Comparison of ENCODE assay signal across 18 cellular contexts in the genomic region with DNA sequence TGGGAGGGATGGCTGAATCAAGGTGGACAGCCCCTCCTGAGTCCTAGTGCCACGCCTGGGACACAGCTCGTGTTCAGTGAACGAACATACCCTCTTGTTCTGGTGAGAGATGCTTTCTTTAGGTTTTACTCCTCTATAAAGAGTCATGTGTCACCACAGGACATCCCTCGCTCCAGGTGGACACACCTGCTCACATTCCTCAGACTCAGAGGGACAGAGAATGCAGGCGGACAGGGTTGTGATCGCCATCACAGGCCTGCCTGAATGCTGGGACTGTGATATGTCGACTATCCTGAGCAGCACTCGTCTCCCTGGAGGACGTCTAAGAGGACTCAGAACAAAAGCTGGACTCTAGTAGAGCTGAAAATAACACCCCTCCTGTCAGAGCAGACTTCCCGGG.
DNase-seq lines count a peak whose midpoint lies in the region; ATAC-seq, FAIRE-seq and TF ChIP-seq lines count a peak whose summit lies in the region.
"Had no signal": no experiment of that assay in that cellular context is flagged by ENCODE, and none has a peak within 500 bp of the region (broad histone marks: within the 10 kb centered on the region; RNA-seq: fewer than 3 reads in every experiment).

No MANE protein-coding gene starts in this region.

- CTCF ChIA-PET in H1 (lab: Charles Lee; ENCODE audit: partially characterized antibody), result interaction anchor here (1.4 to 1.9 kb wide), 2 partner anchors 26 to 36 kb away, joined by 3 to 4 read pairs; no protein-coding TSS in a partner anchor

- H3K23ac ChIP-seq in H1 (ENCODE audit: insufficient read length), result no peak overlapping the region
- H3K23ac ChIP-seq in mesendoderm (ENCODE audit: low read length), result no peak overlapping the region

- H3K4ac ChIP-seq in H1 (replicated peaks; ENCODE audit: insufficient read length, low read depth, low read length), result no peak overlapping the region
- H3K4ac ChIP-seq in mesendoderm (ENCODE audit: low read depth, low read length), result no peak overlapping the region

- peak overlapping the region; percentile 32 for H3K4me3 Mint-ChIP-seq in activated naive CD8-positive, alpha-beta T cell treated with anti-CD3 and anti-CD28 coated beads for 36 hours
- H3K4me3 Mint-ChIP-seq in activated naive CD8-positive, alpha-beta T cell treated with anti-CD3 and anti-CD28 coated beads, Interleukin-2, amount 50 U/mL, for 24 hours, result no peak overlapping the region
- no peak overlapping the region for H3K4me3 Mint-ChIP-seq in type B pancreatic cell

- H3K9me3 Mint-ChIP-seq in activated naive CD8-positive, alpha-beta T cell treated with anti-CD3 and anti-CD28 coated beads for 36 hours, result no peaks in the 10 kb centered on the region
- H3K9me3 Mint-ChIP-seq in activated naive CD8-positive, alpha-beta T cell treated with anti-CD3 and anti-CD28 coated beads, Interleukin-2, amount 50 U/mL, for 24 hours, result no peaks in the 10 kb centered on the region
- no peaks in the 10 kb centered on the region for H3K9me3 Mint-ChIP-seq in type B pancreatic cell
- H3K9me3 Mint-ChIP-seq: CD14-positive monocyte had no signal

- no peak for ATAC-seq in activated naive CD8-positive, alpha-beta T cell treated with anti-CD3 and anti-CD28 coated beads, Interleukin-2, amount 50 U/mL, for 24 hours
- ATAC-seq in HG02870 (IDR thresholded peaks at IDR 0.05; ENCODE audit: unreplicated experiment), result peak; percentile 21

- H3K9ac ChIP-seq in H1 (replicated peaks in 1 of 4; ENCODE audit: extremely low read depth in 1 of 4, low read depth in 3 of 4, low read length in 3 of 4) (no peak overlapping the region), mesendoderm (ENCODE audit: low read length) (no peak overlapping the region)

- H3K27ac ChIP-seq in H1 (ENCODE audit: low read depth, low read length) (no peak overlapping the region), mesendoderm (ENCODE audit: low read depth, low read length) (no peak overlapping the region)

- H3K18ac ChIP-seq in H1 (ENCODE audit: extremely low read depth, low read length), result no peak overlapping the region
- no peak overlapping the region for H3K18ac ChIP-seq in mesendoderm (ENCODE audit: low read length)

- H3K4me3 ChIP-seq in H1 (ENCODE audit: extremely low read depth in 1 of 4, insufficient read depth in 2 of 4, low read depth in 3 of 4, low read length in 4 of 4) (no peak overlapping the region), mesendoderm (ENCODE audit: low read length) (no peak overlapping the region)

- H3K79me2 ChIP-seq in H1 (ENCODE audit: control insufficient read depth in 1 of 2, insufficient read depth in 2 of 2, low read length in 2 of 2), result no peaks in the 10 kb centered on the region
- H3K79me2 ChIP-seq in mesendoderm (ENCODE audit: control insufficient read depth, insufficient read depth, low read length), result no peaks in the 10 kb centered on the region

- no peaks in the 10 kb centered on the region for H3K27me3 ChIP-seq in H1 (replicated peaks in 1 of 4; ENCODE audit: control insufficient read depth in 3 of 4, extremely low read depth in 1 of 4, insufficient read depth in 3 of 4, low read length in 3 of 4)
- no peaks in the 10 kb centered on the region for H3K27me3 ChIP-seq in mesendoderm (ENCODE audit: insufficient read depth, low read length, poor library complexity)

- H2BK120ac ChIP-seq in H1 (replicated peaks; ENCODE audit: low read depth, low read length), result no peak overlapping the region
- no peak overlapping the region for H2BK120ac ChIP-seq in mesendoderm (ENCODE audit: low read depth, low read length)

- H4K8ac ChIP-seq in H1 (ENCODE audit: extremely low read depth, insufficient read depth, low read length) (no peak overlapping the region), mesendoderm (ENCODE audit: low read depth, low read length) (no peak overlapping the region)

- POLR2A ChIA-PET in H1 (lab: Charles Lee; ENCODE audit: partially characterized antibody), result interaction anchor here (1.2 kb wide), 1 partner anchor 21 kb away, joined by 3 read pairs; no protein-coding TSS in a partner anchor

- H2BK15ac ChIP-seq in H1 (ENCODE audit: low read length) (no peak overlapping the region), mesendoderm (replicated peaks; ENCODE audit: low read depth) (no peak overlapping the region)

- H3K4me1 Mint-ChIP-seq in activated naive CD8-positive, alpha-beta T cell treated with anti-CD3 and anti-CD28 coated beads for 36 hours, result peaks cover 18% of the 10 kb centered on the region
- H3K4me1 Mint-ChIP-seq in activated naive CD8-positive, alpha-beta T cell treated with anti-CD3 and anti-CD28 coated beads, Interleukin-2, amount 50 U/mL, for 24 hours, result peaks cover 6% of the 10 kb centered on the region
- no peaks in the 10 kb centered on the region for H3K4me1 Mint-ChIP-seq in type B pancreatic cell (ENCODE audit: unreplicated experiment)

- H2AFZ ChIP-seq in H1 (ENCODE audit: low read length), result no peak overlapping the region

- no peak overlapping the region for H3K4me2 ChIP-seq in H1 (ENCODE audit: insufficient read depth in 1 of 2, low read depth in 2 of 2, low read length in 2 of 2)
- no peak overlapping the region for H3K4me2 ChIP-seq in mesendoderm (ENCODE audit: low read length)

- no peak overlapping the region for H2BK12ac ChIP-seq in H1 (ENCODE audit: low read depth, low read length)

- H3K36me3 Mint-ChIP-seq in activated naive CD8-positive, alpha-beta T cell treated with anti-CD3 and anti-CD28 coated beads for 36 hours, result peaks cover 4% of the 10 kb centered on the region
- no peaks in the 10 kb centered on the region for H3K36me3 Mint-ChIP-seq in activated naive CD8-positive, alpha-beta T cell treated with anti-CD3 and anti-CD28 coated beads, Interleukin-2, amount 50 U/mL, for 24 hours (ENCODE audit: low read depth)
- no peaks in the 10 kb centered on the region for H3K36me3 Mint-ChIP-seq in type B pancreatic cell
- H3K36me3 Mint-ChIP-seq: CD14-positive monocyte had no signal

- no peaks in the 10 kb centered on the region for H3K9me3 ChIP-seq in H1 (ENCODE audit: insufficient read depth in 2 of 2, low read depth in 1 of 2, low read length in 1 of 2)

- no peak for TF ChIP-seq POLR2A in H1 (IDR thresholded peaks at IDR 0.05; ENCODE audit: control extremely low read depth in 1 of 2, low read depth in 2 of 2, low read length in 2 of 2)

- no peaks in the 10 kb centered on the region for H3K79me1 ChIP-seq in H1 (ENCODE audit: low read depth, low read length)
- no peaks in the 10 kb centered on the region for H3K79me1 ChIP-seq in mesendoderm (ENCODE audit: low read length)

- peak overlapping the region; percentile 58 for H3K27ac Mint-ChIP-seq in activated naive CD8-positive, alpha-beta T cell treated with anti-CD3 and anti-CD28 coated beads for 36 hours
- no peak overlapping the region for H3K27ac Mint-ChIP-seq in activated naive CD8-positive, alpha-beta T cell treated with anti-CD3 and anti-CD28 coated beads, Interleukin-2, amount 50 U/mL, for 24 hours
- H3K27ac Mint-ChIP-seq in type B pancreatic cell, result peak overlapping the region; percentile 73
- H3K27ac Mint-ChIP-seq: CD14-positive monocyte had no signal

- TF ChIP-seq RAD21 in H1 (IDR thresholded peaks at IDR 0.05 in 1 of 2, conservative IDR thresholded peaks at IDR 0.05 in 1 of 2; ENCODE audit: low read depth in 2 of 2, low read length in 2 of 2), result no peak

- FAIRE-seq in H1 (lab: Jason Lieb, UNC), result no peak
- FAIRE-seq: A204.1 had no signal

- H3K56ac ChIP-seq in H1 (replicated peaks; ENCODE audit: insufficient read length, low read depth, low read length) (no peak overlapping the region), mesendoderm (ENCODE audit: low read length) (no peak overlapping the region)

- DNase-seq in activated naive CD8-positive, alpha-beta T cell treated with anti-CD3 and anti-CD28 coated beads for 36 hours, result no peak
- no peak for DNase-seq in activated naive CD8-positive, alpha-beta T cell treated with anti-CD3 and anti-CD28 coated beads, Interleukin-2, amount 50 U/mL, for 24 hours
- DNase-seq in H1 (ENCODE audit: low read depth in 1 of 2, low spot score in 2 of 2) (no peak), type B pancreatic cell (ENCODE audit: extremely low spot score, unreplicated experiment) (no peak), mesendoderm (no peak), islet precursor cell (no peak)
- DNase-seq in activated naive CD4-positive, alpha-beta T cell (lab: John Stamatoyannopoulos, UW), result no peak
- DNase-seq: COR-L47, HCEC 1CT, MV-4-11, NCI-H1417, NCI-H187 treated with DMSO at 0.1 percent for 48 hours, NCI-H2171, NCI-H446 treated with DMSO at 0.1 percent for 48 hours, RPMI8226 had no signal

- peaks cover 4% of the 10 kb centered on the region for H3K27me3 Mint-ChIP-seq in activated naive CD8-positive, alpha-beta T cell treated with anti-CD3 and anti-CD28 coated beads for 36 hours
- peaks cover 5% of the 10 kb centered on the region for H3K27me3 Mint-ChIP-seq in activated naive CD8-positive, alpha-beta T cell treated with anti-CD3 and anti-CD28 coated beads, Interleukin-2, amount 50 U/mL, for 24 hours
- H3K27me3 Mint-ChIP-seq in type B pancreatic cell, result peaks cover 16% of the 10 kb centered on the region

- WGBS in H1 (ENCODE audit: extremely low coverage in 1 of 2, insufficient coverage in 1 of 2, insufficient read length in 1 of 2, insufficient replicate concordance in 2 of 2, low coverage in 1 of 2, low lambda C conversion rate in 2 of 2, missing lambda C conversion rate in 1 of 2), 2 experiments, result 90% methylated on average over 10 of the region's 10 CpGs; no CpG with 5 or more reads in 1 of the 2 experiments
- no CpG with 5 or more reads among the region's 10 CpGs for WGBS in mesendoderm (ENCODE audit: extremely low coverage, insufficient coverage, low lambda C conversion rate)

- H3K4me1 ChIP-seq in H1 (replicated peaks in 1 of 4; ENCODE audit: control insufficient read depth in 3 of 4, insufficient read depth in 4 of 4, low read length in 3 of 4) (no peaks in the 10 kb centered on the region; a peak in 2 of 7 replicates), mesendoderm (ENCODE audit: control insufficient read depth, low read depth, low read length) (no peaks in the 10 kb centered on the region)

- H2AK5ac ChIP-seq in H1 (ENCODE audit: low read depth, low read length) (0 out of 2 replicates have a peak overlapping the region, but pooled peaks have one; percentile 24), mesendoderm (ENCODE audit: low read length) (no peak overlapping the region)

- H4K5ac ChIP-seq in H1 (ENCODE audit: insufficient read length, low read depth, low read length) (no peak overlapping the region), mesendoderm (ENCODE audit: low read length) (no peak overlapping the region)

- H3K36me3 ChIP-seq in H1 (ENCODE audit: control insufficient read depth in 2 of 4, insufficient read depth in 4 of 4, low read length in 3 of 4) (no peaks in the 10 kb centered on the region), mesendoderm (ENCODE audit: control insufficient read depth, insufficient read depth, low read length) (no peaks in the 10 kb centered on the region)

- no peak for TF ChIP-seq EP300 in H1 (IDR thresholded peaks at IDR 0.05; ENCODE audit: borderline replicate concordance in 1 of 2, low read depth in 2 of 2, low read length in 2 of 2)

- no peak overlapping the region for H4K91ac ChIP-seq in H1 (replicated peaks; ENCODE audit: insufficient read length, low read length)

- no peak overlapping the region for H2BK20ac ChIP-seq in H1 (ENCODE audit: low read length)

- H2BK5ac ChIP-seq in H1 (ENCODE audit: low read depth, low read length) (no peak overlapping the region), mesendoderm (ENCODE audit: low read length) (no peak overlapping the region)

- H3K14ac ChIP-seq in H1 (ENCODE audit: insufficient read length), result no peak overlapping the region

- H4K20me1 ChIP-seq in H1 (replicated peaks in 1 of 2; ENCODE audit: control insufficient read depth in 1 of 2, insufficient read depth in 2 of 2, low read length in 2 of 2), result no peaks in the 10 kb centered on the region

- H3K23me2 ChIP-seq in H1 (ENCODE audit: low read depth, low read length), result no peaks in the 10 kb centered on the region

- TF ChIP-seq CTCF in H1 (IDR thresholded peaks at IDR 0.05; ENCODE audit: control extremely low read depth in 1 of 3, insufficient read depth in 1 of 3, low read depth in 1 of 3, low read length in 3 of 3), result no peak
- TF ChIP-seq CTCF in type B pancreatic cell (conservative IDR thresholded peaks at IDR 0.05), result no peak
